ENCODE assay signal across 8 cellular contexts in genomic region chr19:48321372-48321621, GRCh38. TPM values are rescaled to one million over a fixed set of nuclear protein-coding genes. Genes with fewer than 3 reads are reported as not detected.
DNase-seq lines count a peak whose midpoint lies in the region; ATAC-seq, FAIRE-seq and TF ChIP-seq lines count a peak whose summit lies in the region.

No MANE protein-coding gene starts in this region.

- H3K27ac ChIP-seq in CD8-positive, alpha-beta T cell (ENCODE audit: low read depth, low read length): peak overlapping the region; percentile 87
- peak overlapping the region; percentile 98 for H3K27ac ChIP-seq in KOPT-K1 (ENCODE audit: low read depth, low read length, poor library complexity, severe bottlenecking)
- H3K27ac ChIP-seq in fibroblast of lung (ENCODE audit: insufficient read depth, low read length): peak overlapping the region; percentile 95

- H3K79me2 ChIP-seq in fibroblast of lung (ENCODE audit: control insufficient read depth, insufficient read depth, low read length): peaks cover 8% of the 10 kb centered on the region

- H3K27me3 ChIP-seq in CD8-positive, alpha-beta T cell (ENCODE audit: insufficient read depth, low read length): no peaks in the 10 kb centered on the region
- H3K27me3 ChIP-seq in fibroblast of lung (ENCODE audit: control insufficient read depth, insufficient read depth, low read length): no peaks in the 10 kb centered on the region

- POLR2A ChIA-PET in CD8-positive, alpha-beta T cell (lab: Charles Lee): interaction anchor here (0.7 to 8.4 kb wide), 8 partner anchors 11 to 1497 kb away, joined by 3 to 198 read pairs (median 4); partner anchors contain the start of genes GRWD1, MED25, SYNGR4 and TMEM143

- TF ChIP-seq CTCF in CD8-positive, alpha-beta T cell (IDR thresholded peaks at IDR 0.05): no peak
- TF ChIP-seq CTCF in fibroblast of lung (conservative IDR thresholded peaks at IDR 0.05 in 1 of 2, IDR thresholded peaks at IDR 0.05 in 1 of 2; ENCODE audit: low read depth in 1 of 2, low read length in 2 of 2) (no peak), nephron progenitor cell (IDR thresholded peaks at IDR 0.05) (no peak)

- H3K27ac Mint-ChIP-seq in CD8-positive, alpha-beta T cell: peak overlapping the region; percentile 100
- H3K27ac Mint-ChIP-seq in activated T-helper 1 cell treated with anti-CD3 and anti-CD28 coated beads, Interleukin-12 subunit alpha, Interleukin-12 subunit beta, Interleukin-2, Interleukin-4 antibody, amounts not matched to agents 30 ng/mL and 10 ng/mL and 1 ng/mL, durations not matched to agents 14 hours and 24 hours and 36 hours: peak overlapping the region; percentile 98
- H3K27ac Mint-ChIP-seq in nephron progenitor cell: peak overlapping the region; percentile 100
- H3K27ac Mint-ChIP-seq in stimulated activated naive CD8-positive, alpha-beta T cell treated with anti-CD3 and anti-CD28 coated beads, Interleukin-15, Interleukin-2, amounts not matched to agents 100 ng/mL and 50 ng/mL, for 24 hours: peak overlapping the region; percentile 99

- no peaks in the 10 kb centered on the region for H3K9me3 ChIP-seq in CD8-positive, alpha-beta T cell (ENCODE audit: low read length)
- no peaks in the 10 kb centered on the region for H3K9me3 ChIP-seq in KOPT-K1 (ENCODE audit: insufficient read depth, low read length, poor library complexity, severe bottlenecking)
- no peaks in the 10 kb centered on the region for H3K9me3 ChIP-seq in fibroblast of lung (ENCODE audit: control insufficient read depth, insufficient read depth, low read depth, low read length)

- H3K9ac ChIP-seq in fibroblast of lung (ENCODE audit: insufficient read depth, low read length): peak overlapping the region; percentile 74

- H3K36me3 ChIP-seq in CD8-positive, alpha-beta T cell (ENCODE audit: insufficient read depth, low read length): no peaks in the 10 kb centered on the region
- H3K36me3 ChIP-seq in KOPT-K1 (ENCODE audit: insufficient read depth, low read length) (no peaks in the 10 kb centered on the region), fibroblast of lung (ENCODE audit: control insufficient read depth, insufficient read depth, low read length) (no peaks in the 10 kb centered on the region)

- CTCF ChIA-PET in CD8-positive, alpha-beta T cell (lab: Charles Lee): interaction anchor here (0.7 to 13.2 kb wide), 5 partner anchors 11 to 29 kb away, joined by 3 to 232 read pairs (median 3); no protein-coding TSS in a partner anchor

- peaks cover 49% of the 10 kb centered on the region for H3K4me1 ChIP-seq in CD8-positive, alpha-beta T cell (ENCODE audit: insufficient read depth, low read length)
- peaks cover 14% of the 10 kb centered on the region for H3K4me1 ChIP-seq in fibroblast of lung (ENCODE audit: control insufficient read depth, extremely low read depth, insufficient read depth, low read length)

- H3K4me2 ChIP-seq in fibroblast of lung (ENCODE audit: extremely low read depth, insufficient read depth, low read length): peak overlapping the region; percentile 82

- no peaks in the 10 kb centered on the region for H3K27me3 Mint-ChIP-seq in CD8-positive, alpha-beta T cell (ENCODE audit: low read depth)
- H3K27me3 Mint-ChIP-seq in activated T-helper 1 cell treated with anti-CD3 and anti-CD28 coated beads, Interleukin-12 subunit alpha, Interleukin-12 subunit beta, Interleukin-2, Interleukin-4 antibody, amounts not matched to agents 30 ng/mL and 10 ng/mL and 1 ng/mL, durations not matched to agents 14 hours and 24 hours and 36 hours (ENCODE audit: insufficient read depth): peaks cover 2% of the 10 kb centered on the region
- H3K27me3 Mint-ChIP-seq in nephron progenitor cell (ENCODE audit: low read depth, poor library complexity): peaks cover 5% of the 10 kb centered on the region
- no peaks in the 10 kb centered on the region for H3K27me3 Mint-ChIP-seq in stimulated activated naive CD8-positive, alpha-beta T cell treated with anti-CD3 and anti-CD28 coated beads, Interleukin-15, Interleukin-2, amounts not matched to agents 100 ng/mL and 50 ng/mL, for 24 hours

- FAIRE-seq in RCC 7860 (lab: Jason Lieb, UNC): no peak

- H3K36me3 Mint-ChIP-seq in CD8-positive, alpha-beta T cell: peaks cover 17% of the 10 kb centered on the region
- peaks cover 11% of the 10 kb centered on the region for H3K36me3 Mint-ChIP-seq in activated T-helper 1 cell treated with anti-CD3 and anti-CD28 coated beads, Interleukin-12 subunit alpha, Interleukin-12 subunit beta, Interleukin-2, Interleukin-4 antibody, amounts not matched to agents 30 ng/mL and 10 ng/mL and 1 ng/mL, durations not matched to agents 14 hours and 24 hours and 36 hours (ENCODE audit: low read depth)
- no peaks in the 10 kb centered on the region for H3K36me3 Mint-ChIP-seq in nephron progenitor cell (ENCODE audit: low read depth)
- peaks cover 4% of the 10 kb centered on the region for H3K36me3 Mint-ChIP-seq in stimulated activated naive CD8-positive, alpha-beta T cell treated with anti-CD3 and anti-CD28 coated beads, Interleukin-15, Interleukin-2, amounts not matched to agents 100 ng/mL and 50 ng/mL, for 24 hours (ENCODE audit: low read depth)

- H3K9me3 Mint-ChIP-seq in CD8-positive, alpha-beta T cell: no peaks in the 10 kb centered on the region
- no peaks in the 10 kb centered on the region for H3K9me3 Mint-ChIP-seq in activated T-helper 1 cell treated with anti-CD3 and anti-CD28 coated beads, Interleukin-12 subunit alpha, Interleukin-12 subunit beta, Interleukin-2, Interleukin-4 antibody, amounts not matched to agents 30 ng/mL and 10 ng/mL and 1 ng/mL, durations not matched to agents 14 hours and 24 hours and 36 hours
- no peaks in the 10 kb centered on the region for H3K9me3 Mint-ChIP-seq in nephron progenitor cell
- H3K9me3 Mint-ChIP-seq in stimulated activated naive CD8-positive, alpha-beta T cell treated with anti-CD3 and anti-CD28 coated beads, Interleukin-15, Interleukin-2, amounts not matched to agents 100 ng/mL and 50 ng/mL, for 24 hours: no peaks in the 10 kb centered on the region

- intact Hi-C loops in CD8-positive, alpha-beta T cell (cut with DNase I, micrococcal nuclease): loop anchor here (1.0 to 5.0 kb wide), 13 partner anchors 42 to 1049 kb away; partner anchors contain the start of genes KDELR1 (in 2 of the 2), CARD8 (in 1 of the 2), CYTH2 (in 1 of the 2) and GRWD1 (in 1 of the 2)
- intact Hi-C loops in activated T-helper 1 cell treated with anti-CD3 and anti-CD28 coated beads, Interleukin-12 subunit alpha, Interleukin-12 subunit beta, Interleukin-2, Interleukin-4 antibody, amounts not matched to agents 30 ng/mL and 10 ng/mL and 1 ng/mL, durations not matched to agents 14 hours and 24 hours and 36 hours (cut with micrococcal nuclease): loop anchor here (1.0 to 10.0 kb wide), 12 partner anchors 12 to 716 kb away; partner anchors contain the start of genes BICRA, CARD8, CYTH2 and DBP

- peak overlapping the region; percentile 78 for H3K4me3 ChIP-seq in CD8-positive, alpha-beta T cell (ENCODE audit: low read depth, low read length)
- H3K4me3 ChIP-seq in fibroblast of lung (replicated peaks in 1 of 4; ENCODE audit: control extremely low read depth in 1 of 4, insufficient read depth in 1 of 4, low read depth in 3 of 4, low read length in 4 of 4): peak overlapping the region; percentile 49 to 56 (median 54)

- peak overlapping the region; percentile 94 for H3K4me3 Mint-ChIP-seq in CD8-positive, alpha-beta T cell
- peak overlapping the region; percentile 87 for H3K4me3 Mint-ChIP-seq in activated T-helper 1 cell treated with anti-CD3 and anti-CD28 coated beads, Interleukin-12 subunit alpha, Interleukin-12 subunit beta, Interleukin-2, Interleukin-4 antibody, amounts not matched to agents 30 ng/mL and 10 ng/mL and 1 ng/mL, durations not matched to agents 14 hours and 24 hours and 36 hours
- H3K4me3 Mint-ChIP-seq in nephron progenitor cell: peak overlapping the region; percentile 87
- H3K4me3 Mint-ChIP-seq in stimulated activated naive CD8-positive, alpha-beta T cell treated with anti-CD3 and anti-CD28 coated beads, Interleukin-15, Interleukin-2, amounts not matched to agents 100 ng/mL and 50 ng/mL, for 24 hours: peak overlapping the region; percentile 88

- no peaks in the 10 kb centered on the region for H4K20me1 ChIP-seq in fibroblast of lung (ENCODE audit: control insufficient read depth, extremely low read depth, insufficient read depth, low read length)

- peak overlapping the region; percentile 91 for H2AFZ ChIP-seq in fibroblast of lung (ENCODE audit: low read length)

- peak; percentile 91 to 98 (median 98) for DNase-seq in CD8-positive, alpha-beta T cell
- DNase-seq in RCC 7860 (ENCODE audit: low spot score) (peak; percentile 38), fibroblast of lung (ENCODE audit: low read depth in 2 of 2) (peak; percentile 75 to 90), nephron progenitor cell (peak; percentile 99)
- DNase-seq in activated T-helper 1 cell treated with anti-CD3 and anti-CD28 coated beads, Interleukin-12 subunit alpha, Interleukin-12 subunit beta, Interleukin-2, Interleukin-4 antibody, amounts not matched to agents 30 ng/mL and 10 ng/mL and 1 ng/mL, durations not matched to agents 14 hours and 24 hours and 36 hours (ENCODE audit: low spot score): peak; percentile 95

- H3K4me1 Mint-ChIP-seq in CD8-positive, alpha-beta T cell (ENCODE audit: low read depth): peaks cover 57% of the 10 kb centered on the region
- H3K4me1 Mint-ChIP-seq in activated T-helper 1 cell treated with anti-CD3 and anti-CD28 coated beads, Interleukin-12 subunit alpha, Interleukin-12 subunit beta, Interleukin-2, Interleukin-4 antibody, amounts not matched to agents 30 ng/mL and 10 ng/mL and 1 ng/mL, durations not matched to agents 14 hours and 24 hours and 36 hours (ENCODE audit: low read depth): peaks cover 64% of the 10 kb centered on the region
- peaks cover 80% of the 10 kb centered on the region for H3K4me1 Mint-ChIP-seq in nephron progenitor cell
- H3K4me1 Mint-ChIP-seq in stimulated activated naive CD8-positive, alpha-beta T cell treated with anti-CD3 and anti-CD28 coated beads, Interleukin-15, Interleukin-2, amounts not matched to agents 100 ng/mL and 50 ng/mL, for 24 hours (ENCODE audit: low read depth): peaks cover 59% of the 10 kb centered on the region

- peak; percentile 58 for ATAC-seq in CD8-positive, alpha-beta T cell
- peak; percentile 40 for ATAC-seq in GM21515 (IDR thresholded peaks at IDR 0.05; ENCODE audit: unreplicated experiment)

RNA-seq across cellular contexts. Expression of gene EMP3, which starts 4.1 kb away (rescaled TPM):
- 100 to 1,000 TPM; 174 to 181 TPM for total RNA-seq in CD8-positive, alpha-beta T cell
- 249 and 253 TPM in 2 replicates for total RNA-seq in activated T-helper 1 cell treated with anti-CD3 and anti-CD28 coated beads, Interleukin-12 subunit alpha, Interleukin-12 subunit beta, Interleukin-2, Interleukin-4 antibody, amounts not matched to agents 30 ng/mL and 10 ng/mL and 1 ng/mL, durations not matched to agents 14 hours and 24 hours and 36 hours
- total RNA-seq in fibroblast of lung: 168 and 246 TPM in 2 replicates
- polyA plus RNA-seq in fibroblast of lung: 303 and 488 TPM in 2 replicates
- 529 and 765 TPM in 2 replicates for polyA plus RNA-seq in fibroblast of lung (2012)
- polyA minus RNA-seq in fibroblast of lung (ENCODE audit: low replicate concordance): 721 and 1,057 TPM in 2 replicates

RNA-seq across cellular contexts. Expression of gene TMEM143, which starts 42.4 kb away (rescaled TPM):
- total RNA-seq in CD8-positive, alpha-beta T cell: 1 to 10 TPM; 6.4 to 7.7 TPM
- 7.7 and 14.9 TPM in 2 replicates for total RNA-seq in activated T-helper 1 cell treated with anti-CD3 and anti-CD28 coated beads, Interleukin-12 subunit alpha, Interleukin-12 subunit beta, Interleukin-2, Interleukin-4 antibody, amounts not matched to agents 30 ng/mL and 10 ng/mL and 1 ng/mL, durations not matched to agents 14 hours and 24 hours and 36 hours
- total RNA-seq in fibroblast of lung: 2.8 and 8.3 TPM in 2 replicates
- polyA plus RNA-seq in fibroblast of lung: 3.9 and 4.0 TPM in 2 replicates
- polyA plus RNA-seq in fibroblast of lung (2012): 3.7 and 5.2 TPM in 2 replicates
- polyA minus RNA-seq in fibroblast of lung (ENCODE audit: low replicate concordance): 5.4 and 12.3 TPM in 2 replicates

RNA-seq across cellular contexts. Expression of gene SYNGR4, which starts 42.9 kb away (rescaled TPM):
- not detected for total RNA-seq in CD8-positive, alpha-beta T cell
- 0.61 TPM in 1 of 2 replicates, not detected in the other for total RNA-seq in activated T-helper 1 cell treated with anti-CD3 and anti-CD28 coated beads, Interleukin-12 subunit alpha, Interleukin-12 subunit beta, Interleukin-2, Interleukin-4 antibody, amounts not matched to agents 30 ng/mL and 10 ng/mL and 1 ng/mL, durations not matched to agents 14 hours and 24 hours and 36 hours
- not detected in 2 replicates for total RNA-seq in fibroblast of lung
- polyA plus RNA-seq in fibroblast of lung: not detected in 2 replicates
- not detected in 2 replicates for polyA plus RNA-seq in fibroblast of lung (2012)
- not detected in 2 replicates for polyA minus RNA-seq in fibroblast of lung (ENCODE audit: low replicate concordance)

RNA-seq across cellular contexts. Expression of gene ZNF114, which starts 51.4 kb away (rescaled TPM):
- not detected for total RNA-seq in CD8-positive, alpha-beta T cell
- 0.37 and 0.41 TPM in 2 replicates for total RNA-seq in activated T-helper 1 cell treated with anti-CD3 and anti-CD28 coated beads, Interleukin-12 subunit alpha, Interleukin-12 subunit beta, Interleukin-2, Interleukin-4 antibody, amounts not matched to agents 30 ng/mL and 10 ng/mL and 1 ng/mL, durations not matched to agents 14 hours and 24 hours and 36 hours
- 0.26 TPM in 1 of 2 replicates, not detected in the other for total RNA-seq in fibroblast of lung
- polyA plus RNA-seq in fibroblast of lung: 0.05 and 0.49 TPM in 2 replicates
- 0.17 TPM in 1 of 2 replicates, not detected in the other for polyA plus RNA-seq in fibroblast of lung (2012)
- not detected in 2 replicates for polyA minus RNA-seq in fibroblast of lung (ENCODE audit: low replicate concordance)

Comparison
In these comparisons a context has a peak if more than half of its experiments do, and no peak if none do; other contexts are left out.
1. Peak in every context shown above with its lines: DNase-seq, ATAC-seq, H3K4me3 ChIP-seq and H3K27ac ChIP-seq.
2. DNase-seq: peak in every context shown above with its lines; median percentile 99 in nephron progenitor cell; 98 in CD8-positive, alpha-beta T cell; 95 in activated T-helper 1 cell treated with anti-CD3 and anti-CD28 coated beads, Interleukin-12 subunit alpha, Interleukin-12 subunit beta, Interleukin-2, Interleukin-4 antibody, amounts not matched to agents 30 ng/mL and 10 ng/mL and 1 ng/mL, durations not matched to agents 14 hours and 24 hours and 36 hours; 82 in fibroblast of lung; 38 in RCC 7860.